In genomic region chr15:51199541-51199940, GRCh38 we compare ENCODE assay signal across 20 cellular contexts.
"Had no signal": no experiment of that assay in that cellular context is flagged by ENCODE, and none has a peak within 500 bp of the region (broad histone marks: within the 10 kb centered on the region; RNA-seq: fewer than 3 reads in every experiment).

No MANE protein-coding gene starts in this region.

- DNase-seq: immature natural killer cell; kidney; left colon; left lung; lower lobe of right lung; mesenchymal stem cell; naive thymus-derived CD8-positive, alpha-beta T cell; pancreas; retina; right cardiac atrium; small intestine; spleen; stimulated activated CD4-positive, alpha-beta T cell treated with anti-CD3 and anti-CD28 coated beads, Interleukin-4, amount 100 ng/mL, for 24 hours; stimulated activated naive CD4-positive, alpha-beta T cell; stomach; testis; thyroid gland; transverse colon; upper lobe of left lung had no signal

- ATAC-seq: left colon; left lung; lower lobe of right lung; naive thymus-derived CD8-positive, alpha-beta T cell; pancreas; right cardiac atrium; sciatic nerve had no signal
